20 cellular contexts compared by ENCODE assay signal in the genomic region with DNA sequence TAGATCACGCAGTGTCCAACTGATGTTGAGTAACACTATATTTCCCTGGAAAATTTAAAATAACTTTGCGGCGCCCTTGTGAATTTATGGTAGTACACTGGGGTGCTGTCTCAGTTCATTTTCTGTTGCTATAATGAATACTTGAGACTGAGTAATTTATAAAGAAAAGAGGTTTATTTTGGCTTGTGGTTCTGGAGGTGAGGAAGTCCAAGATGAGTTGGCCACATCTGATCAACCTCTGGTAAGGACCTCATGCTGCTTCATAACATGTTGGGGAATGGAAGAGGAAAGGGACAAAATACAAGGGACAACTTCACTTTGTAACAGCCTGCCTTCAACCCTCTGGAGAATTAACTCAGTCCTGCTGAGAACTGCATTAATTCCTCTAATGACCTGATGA.
"Had no signal": no experiment of that assay in that cellular context is flagged by ENCODE, and none has a peak within 500 bp of the region (broad histone marks: within the 10 kb centered on the region; RNA-seq: fewer than 3 reads in every experiment).

No MANE protein-coding gene starts in this region.

- H3K27me3 ChIP-seq: body of pancreas, spleen, suprapubic skin had no signal

- H3K9me3 Mint-ChIP-seq: nephron, T-cell, WTC11 had no signal

- H3K4me1 ChIP-seq: body of pancreas, lower lobe of right lung, suprapubic skin had no signal

- H3K27ac ChIP-seq: body of pancreas, lower lobe of right lung, spleen, suprapubic skin had no signal

- H3K27ac Mint-ChIP-seq: nephron, WTC11 had no signal

- H3K4me3 ChIP-seq: body of pancreas, lower lobe of right lung, spleen, suprapubic skin had no signal

- H3K27me3 Mint-ChIP-seq: activated naive CD8-positive, alpha-beta T cell; T-cell had no signal

- ATAC-seq: body of pancreas, left colon, lower lobe of right lung, SK-N-SH treated with all-trans-retinoic acid at 6 μM for 48 hours, T-cell, WTC11 had no signal

- DNase-seq: activated CD4-positive, alpha-beta T cell treated with anti-CD3 and anti-CD28 coated beads for 48 hours; activated effector memory CD4-positive, alpha-beta T cell treated with Interleukin-2 at 50 U/mL for 16 hours; amygdala; body of pancreas; foreskin fibroblast; hippocampal formation; islet precursor cell; left colon; lower lobe of right lung; nucleus accumbens; spleen; stimulated activated CD4-positive, alpha-beta T cell treated with anti-CD3 and anti-CD28 coated beads, Interleukin-4, amount 100 ng/mL, for 4 hours; stimulated activated naive CD4-positive, alpha-beta T cell treated with Interleukin-2 at 50 U/mL for 16 hours; T-cell; trophoblast cell had no signal

- H3K4me1 Mint-ChIP-seq: nephron, WTC11 had no signal

- H3K4me3 Mint-ChIP-seq: activated naive CD8-positive, alpha-beta T cell; nephron; T-cell; WTC11 had no signal
